13 cellular contexts compared by ENCODE assay signal in the genomic region with DNA sequence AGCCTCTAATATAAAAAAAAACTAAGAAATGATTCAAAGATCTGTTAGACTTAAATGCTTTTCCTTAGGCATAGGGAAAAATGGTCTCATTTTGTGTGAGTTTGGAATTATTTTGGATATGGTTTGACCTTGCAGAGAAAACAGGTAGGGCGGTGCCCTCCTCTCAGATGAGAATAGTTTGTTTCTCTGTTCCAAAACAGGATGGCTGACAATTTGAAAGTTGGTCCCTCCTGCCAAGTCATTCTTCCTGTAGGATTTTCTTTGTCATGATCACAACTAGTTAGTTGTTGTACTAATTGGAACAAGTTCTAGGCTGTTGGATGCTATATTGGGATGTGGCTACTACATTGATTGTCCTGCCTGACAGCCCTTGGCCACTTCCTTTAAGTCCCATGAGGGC.
"Had no signal": no experiment of that assay in that cellular context is flagged by ENCODE, and none has a peak within 500 bp of the region (broad histone marks: within the 10 kb centered on the region; RNA-seq: fewer than 3 reads in every experiment).

No MANE protein-coding gene starts in this region.

- H3K27ac ChIP-seq: colonic mucosa, gastrocnemius medialis, ovary, psoas muscle, suprapubic skin, transverse colon, upper lobe of right lung, vagina had no signal

- DNase-seq: gastrocnemius medialis; natural killer cell; occipital lobe; psoas muscle; sigmoid colon; stimulated activated naive B cell treated with anti-CD40 and anti-IgM and Interleukin-4, amounts not matched to agents 10 μg/mL and 1 μg/mL and 100 μg/mL, for 72 hours; upper lobe of right lung had no signal

- FAIRE-seq: endometrium had no signal

- H3K9me3 ChIP-seq: colonic mucosa, gastrocnemius medialis, ovary, psoas muscle, sigmoid colon, suprapubic skin, transverse colon, upper lobe of right lung, vagina had no signal

- H3K36me3 ChIP-seq: colonic mucosa, gastrocnemius medialis, ovary, sigmoid colon, suprapubic skin, transverse colon, upper lobe of right lung, vagina had no signal

- H3K4me1 ChIP-seq: colonic mucosa, upper lobe of right lung had no signal

- H3K4me3 ChIP-seq: colonic mucosa, gastrocnemius medialis, ovary, psoas muscle, sigmoid colon, suprapubic skin, transverse colon, upper lobe of right lung, vagina had no signal

- H3K27me3 ChIP-seq: colonic mucosa, gastrocnemius medialis, ovary, sigmoid colon, suprapubic skin, transverse colon, upper lobe of right lung, vagina had no signal
